ENCODE assay signal across 1 cellular context in genomic region chr1:235342471-235342870, GRCh38.
TF ChIP-seq lines count a peak whose summit lies in the region.

No MANE protein-coding gene starts in this region.

TF ChIP-seq in HepG2, 621 proteins besides CTCF, POLR2A, EP300 and RAD21:
- TF ChIP-seq ZNF275 (CRISPR knock-in tag; IDR thresholded peaks at IDR 0.05; ENCODE audit: borderline replicate concordance), result no peak
- no peak for TF ChIP-seq TIGD3 (CRISPR knock-in tag; IDR thresholded peaks at IDR 0.05; ENCODE audit: borderline replicate concordance)
